Comparison of ENCODE assay signal across 14 cellular contexts in the genomic region with DNA sequence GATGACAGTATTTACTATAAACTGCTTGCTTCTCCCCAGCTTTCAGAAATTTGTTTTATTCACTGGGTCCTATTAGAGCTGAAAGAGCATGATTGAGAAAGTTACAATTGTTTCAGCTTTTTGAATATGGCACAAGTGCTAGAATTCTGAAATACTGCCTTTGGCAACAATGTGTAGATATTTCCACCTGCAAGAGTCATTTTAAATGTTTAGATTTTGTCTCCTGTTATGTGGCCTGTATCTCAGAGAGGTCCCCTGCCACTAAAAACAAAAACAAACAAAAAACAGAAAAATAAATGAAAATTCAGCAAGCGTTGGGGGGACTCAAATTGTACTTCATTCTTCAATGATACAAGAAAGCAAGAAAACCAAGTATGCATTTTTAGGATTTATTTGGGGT. TPM values are rescaled to one million over a fixed set of nuclear protein-coding genes. Genes with fewer than 3 reads are reported as not detected.
A peak's percentile ranks its signal among the peaks of the same experiment; 100 is the strongest.
DNase-seq lines count a peak whose midpoint lies in the region; TF ChIP-seq lines count a peak whose summit lies in the region.
"Had no signal": no experiment of that assay in that cellular context is flagged by ENCODE, and none has a peak within 500 bp of the region (broad histone marks: within the 10 kb centered on the region; RNA-seq: fewer than 3 reads in every experiment).

No MANE protein-coding gene starts in this region.

- peaks cover 96% of the 10 kb centered on the region for H3K4me1 Mint-ChIP-seq in activated CD4-positive, alpha-beta memory T cell treated with anti-CD3 and anti-CD28 coated beads, Interleukin-2, amount 10 ng/mL, durations not matched to agents 7 days and 5 days

- H3K27ac ChIP-seq in right atrium auricular region = peak overlapping the region; percentile 26 to 28
- peak overlapping the region; percentile 31 for H3K27ac ChIP-seq in muscle layer of colon (ENCODE audit: low read depth, low read length)
- H3K27ac ChIP-seq in vagina = peak overlapping the region; percentile 57
- H3K27ac ChIP-seq: testis had no signal

- no peaks in the 10 kb centered on the region for H3K9me3 Mint-ChIP-seq in activated CD4-positive, alpha-beta memory T cell treated with anti-CD3 and anti-CD28 coated beads, Interleukin-2, amount 10 ng/mL, durations not matched to agents 7 days and 5 days
- H3K9me3 Mint-ChIP-seq: HFFc6 had no signal

- peaks cover 66% of the 10 kb centered on the region for H3K36me3 Mint-ChIP-seq in activated CD4-positive, alpha-beta memory T cell treated with anti-CD3 and anti-CD28 coated beads, Interleukin-2, amount 10 ng/mL, durations not matched to agents 7 days and 5 days (ENCODE audit: low read depth)

- CTCF ChIA-PET in activated CD4-positive, alpha-beta memory T cell treated with anti-CD3 and anti-CD28 coated beads, Interleukin-2, amount 10 ng/mL, durations not matched to agents 7 days and 5 days (lab: Charles Lee) = interaction anchor here (0.8 to 2.1 kb wide), 5 partner anchors 15 to 58 kb away, joined by 3 to 5 read pairs (median 3); no protein-coding TSS in a partner anchor

- H3K27me3 ChIP-seq in right atrium auricular region (no peaks in the 10 kb centered on the region), muscle layer of colon (ENCODE audit: control insufficient read depth in 1 of 2, insufficient read depth in 2 of 2, low read length in 2 of 2) (no peaks in the 10 kb centered on the region), vagina (no peaks in the 10 kb centered on the region)
- H3K27me3 ChIP-seq: testis had no signal

- POLR2A ChIA-PET in activated CD4-positive, alpha-beta memory T cell treated with anti-CD3 and anti-CD28 coated beads, Interleukin-2, amount 10 ng/mL, durations not matched to agents 7 days and 5 days (lab: Charles Lee) = interaction anchor here (0.9 to 20.8 kb wide), 8 partner anchors 8 to 55 kb away, joined by 3 to 671 read pairs (median 4); partner anchors contain the start of gene TGFBR2

- DNase-seq in right atrium auricular region (ENCODE audit: low spot score) (no peak), cardiac septum (ENCODE audit: low spot score) (no peak), vagina (ENCODE audit: extremely low spot score in 2 of 2) (no peak), amygdala (lab: John Stamatoyannopoulos, UW) (no peak), NCI-H526 (lab: John Stamatoyannopoulos, UW) (no peak)
- no peak for DNase-seq in activated CD4-positive, alpha-beta memory T cell treated with anti-CD3 and anti-CD28 coated beads, Interleukin-2, amount 10 ng/mL, durations not matched to agents 7 days and 5 days
- DNase-seq in activated effector memory CD4-positive, alpha-beta T cell treated with anti-CD3 and anti-CD28 coated beads, Interleukin-2, amount 50 U/mL, for 16 hours = no peak
- DNase-seq: HFFc6, mammary epithelial cell, NCI-H2029 treated with DMSO at 0.1 percent for 48 hours, NCI-H748 treated with DMSO at 0.1 percent for 48 hours, T-helper 9 cell, testis had no signal

- H3K4me1 ChIP-seq in right atrium auricular region (peaks cover 0 to 95% of the 10 kb centered on the region in 2 donors), muscle layer of colon (ENCODE audit: insufficient read depth, low read length) (peaks cover 81% of the 10 kb centered on the region), vagina (peaks cover 79% of the 10 kb centered on the region)

- H3K4me3 ChIP-seq in right atrium auricular region = no peak overlapping the region
- H3K4me3 ChIP-seq in muscle layer of colon (ENCODE audit: low read depth in 1 of 2, low read length in 2 of 2) = no peak overlapping the region
- peak overlapping the region in 1 of 2 donors; percentile 1 for H3K4me3 ChIP-seq in vagina
- H3K4me3 ChIP-seq: testis had no signal

- H3K27me3 Mint-ChIP-seq in activated CD4-positive, alpha-beta memory T cell treated with anti-CD3 and anti-CD28 coated beads, Interleukin-2, amount 10 ng/mL, durations not matched to agents 7 days and 5 days = no peaks in the 10 kb centered on the region

- intact Hi-C loops in cardiac septum (cut with DNase I) (no loop called here), vagina (cut with DNase I) (no loop called here)

- TF ChIP-seq POLR2A in vagina (IDR thresholded peaks at IDR 0.05) = no peak

- H3K4me3 Mint-ChIP-seq in activated CD4-positive, alpha-beta memory T cell treated with anti-CD3 and anti-CD28 coated beads, Interleukin-2, amount 10 ng/mL, durations not matched to agents 7 days and 5 days = peak overlapping the region; percentile 16
- H3K4me3 Mint-ChIP-seq: HFFc6 had no signal

- peaks cover 3% of the 10 kb centered on the region for H3K36me3 ChIP-seq in right atrium auricular region
- peaks cover 7% of the 10 kb centered on the region for H3K36me3 ChIP-seq in muscle layer of colon (ENCODE audit: insufficient read depth, low read length)
- no peaks in the 10 kb centered on the region for H3K36me3 ChIP-seq in vagina

- H3K9ac ChIP-seq in muscle layer of colon (ENCODE audit: low read length) = no peak overlapping the region

- no peaks in the 10 kb centered on the region for H3K9me3 ChIP-seq in right atrium auricular region
- no peaks in the 10 kb centered on the region for H3K9me3 ChIP-seq in muscle layer of colon (ENCODE audit: low read length)
- no peaks in the 10 kb centered on the region for H3K9me3 ChIP-seq in vagina
- H3K9me3 ChIP-seq: testis had no signal

- H3K27ac Mint-ChIP-seq in activated CD4-positive, alpha-beta memory T cell treated with anti-CD3 and anti-CD28 coated beads, Interleukin-2, amount 10 ng/mL, durations not matched to agents 7 days and 5 days = peak overlapping the region; percentile 75
- H3K27ac Mint-ChIP-seq: HFFc6 had no signal

- TF ChIP-seq CTCF in right atrium auricular region (IDR thresholded peaks at IDR 0.05) (no peak), vagina (IDR thresholded peaks at IDR 0.05) (no peak)

RNA-seq across cellular contexts. Expression of gene TGFBR2, which starts 28.7 kb away (rescaled TPM):
- total RNA-seq in right atrium auricular region (100 to 1,000 TPM; 205 to 210 TPM), cardiac septum (66.7 TPM), vagina (176 TPM)
- 10 to 100 TPM; 60.1 to 60.8 TPM for total RNA-seq in activated CD4-positive, alpha-beta memory T cell treated with anti-CD3 and anti-CD28 coated beads, Interleukin-2, amount 10 ng/mL, durations not matched to agents 7 days and 5 days
